In the genomic region with DNA sequence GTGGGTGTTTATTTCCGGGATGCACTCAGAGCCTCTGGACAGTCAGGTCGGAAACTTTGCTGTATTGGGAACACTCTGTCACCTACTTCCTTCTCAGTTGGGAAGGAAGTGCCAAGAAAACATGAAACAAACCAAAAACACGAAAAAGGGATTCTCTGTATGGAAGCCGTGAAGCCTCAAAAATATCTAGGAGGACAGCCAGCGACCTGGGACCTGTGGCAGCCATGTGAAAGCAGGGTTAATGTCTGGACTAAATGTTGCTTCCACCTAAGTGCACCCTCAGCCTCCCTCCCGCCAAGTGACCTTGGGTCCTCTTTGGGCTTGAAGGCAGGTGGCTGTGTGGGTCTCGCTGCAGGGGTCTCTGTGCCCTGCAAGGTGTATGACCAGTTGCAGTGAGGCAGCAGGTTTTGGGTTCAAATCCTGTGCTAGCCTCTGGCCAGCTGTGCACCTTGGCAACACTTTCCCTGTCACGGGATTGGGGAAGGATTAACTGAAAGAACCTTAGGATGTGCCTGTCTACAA, we compare ENCODE assay signal across 8 cellular contexts. TPM values are rescaled to one million over a fixed set of nuclear protein-coding genes. Genes with fewer than 3 reads are reported as not detected.
DNase-seq lines count a peak whose midpoint lies in the region; ATAC-seq, FAIRE-seq and TF ChIP-seq lines count a peak whose summit lies in the region.

No MANE protein-coding gene starts in this region.

- WGBS in A549 (ENCODE audit: missing lambda C conversion rate) = 30% methylated on average over 7 of the region's 8 CpGs

- H3K36me3 Mint-ChIP-seq in HFFc6 (ENCODE audit: low read depth) (peaks cover 6% of the 10 kb centered on the region; the same call in 1 of the 2 replicates), memory B cell (no peaks in the 10 kb centered on the region)

- no peaks in the 10 kb centered on the region for H3K27me3 Mint-ChIP-seq in HFFc6 (ENCODE audit: insufficient read depth)
- no peaks in the 10 kb centered on the region for H3K27me3 Mint-ChIP-seq in memory B cell

- DNase-seq in A549 (ENCODE audit: low read depth in 1 of 2, low spot score in 1 of 2) (no peak), HFFc6 (peak; percentile 9), breast epithelium (ENCODE audit: low spot score in 2 of 2) (no peak), memory B cell (ENCODE audit: low spot score in 2 of 2) (no peak), uterus (no peak), NCI-H526 (lab: John Stamatoyannopoulos, UW) (no peak)

- CTCF ChIA-PET in A549 (lab: Yijun Ruan, JAX) = interaction anchor here (0.7 to 1.9 kb wide), 3 partner anchors 15 to 29 kb away, joined by 3 to 9 read pairs (median 3); a partner anchor contains a TSS

- ATAC-seq in A549 (peak; percentile 2 to 12; a peak in 3 of 6 replicates), memory B cell (ENCODE audit: low read depth) (no peak), GM18870 (IDR thresholded peaks at IDR 0.05; ENCODE audit: unreplicated experiment) (no peak), HG03025 (IDR thresholded peaks at IDR 0.05; ENCODE audit: low FRiP score, unreplicated experiment) (no peak)

- H3K4me1 ChIP-seq in A549 (peaks cover 28% of the 10 kb centered on the region), breast epithelium (peaks cover 0 to 13% of the 10 kb centered on the region in 2 donors), uterus (peaks cover 0 to 7% of the 10 kb centered on the region in 2 donors)

- TF ChIP-seq EP300 in A549 (IDR thresholded peaks at IDR 0.05) = no peak

- H3K9me3 Mint-ChIP-seq in HFFc6 = no peaks in the 10 kb centered on the region
- H3K9me3 Mint-ChIP-seq in memory B cell = no peaks in the 10 kb centered on the region

- H3K9me3 ChIP-seq in A549 = no peaks in the 10 kb centered on the region
- H3K9me3 ChIP-seq in breast epithelium = no peaks in the 10 kb centered on the region
- H3K9me3 ChIP-seq in uterus = no peaks in the 10 kb centered on the region

- peak overlapping the region; percentile 98 for H3K4me3 Mint-ChIP-seq in HFFc6
- H3K4me3 Mint-ChIP-seq in memory B cell = peak overlapping the region; percentile 91

- peak overlapping the region; percentile 94 for H3K4me2 ChIP-seq in A549

- intact Hi-C loops in breast epithelium (cut with DNase I; ENCODE audit: low total_unique reads) (no loop called here), uterus (cut with DNase I; ENCODE audit: low total_unique reads) (no loop called here)

- H3K27ac Mint-ChIP-seq in HFFc6 (peak overlapping the region; percentile 85), memory B cell (peak overlapping the region; percentile 86)

- no peak for FAIRE-seq in A549 (lab: Jason Lieb, UNC)

- no peak for TF ChIP-seq RAD21 in A549 (conservative IDR thresholded peaks at IDR 0.05 in 1 of 2, IDR thresholded peaks at IDR 0.05 in 1 of 2)

- no peak for TF ChIP-seq POLR2A in A549 (IDR thresholded peaks at IDR 0.05; ENCODE audit: low read length)
- no peak for TF ChIP-seq POLR2A in breast epithelium (IDR thresholded peaks at IDR 0.05)
- TF ChIP-seq POLR2A in uterus (IDR thresholded peaks at IDR 0.05) = no peak

- peak overlapping the region; percentile 70 for H3K4me3 ChIP-seq in A549
- peak overlapping the region; percentile 83 to 98 (median 89) for H3K4me3 ChIP-seq in breast epithelium
- peak overlapping the region; percentile 76 to 97 for H3K4me3 ChIP-seq in uterus

- TF ChIP-seq CTCF in A549 (IDR thresholded peaks at IDR 0.05) (no peak), HFFc6 (IDR thresholded peaks at IDR 0.05) (no peak), breast epithelium (IDR thresholded peaks at IDR 0.05) (no peak), uterus (IDR thresholded peaks at IDR 0.05) (no peak)

- H3K36me3 ChIP-seq in breast epithelium = no peaks in the 10 kb centered on the region
- H3K36me3 ChIP-seq in uterus = no peaks in the 10 kb centered on the region

- H3K4me1 Mint-ChIP-seq in HFFc6 (ENCODE audit: low read depth) (peaks cover 38% of the 10 kb centered on the region), memory B cell (peaks cover 16% of the 10 kb centered on the region)

- H3K27me3 ChIP-seq in breast epithelium (no peaks in the 10 kb centered on the region), uterus (no peaks in the 10 kb centered on the region)

- POLR2A ChIA-PET in A549 (lab: Yijun Ruan, JAX) = no interaction called here

- H3K27ac ChIP-seq in A549 = peak overlapping the region; percentile 86 to 92
- H3K27ac ChIP-seq in breast epithelium = peak overlapping the region; percentile 92 to 95
- peak overlapping the region; percentile 76 to 94 for H3K27ac ChIP-seq in uterus

TF ChIP-seq in A549, 52 proteins besides CTCF, POLR2A, EP300 and RAD21 (continues in another document):
- TF ChIP-seq MYC (IDR thresholded peaks at IDR 0.05; ENCODE audit: borderline replicate concordance, low read length) = no peak
- no peak for TF ChIP-seq HOXA7 (CRISPR knock-in tag; IDR thresholded peaks at IDR 0.05)
- no peak for TF ChIP-seq BHLHE40 (IDR thresholded peaks at IDR 0.05; ENCODE audit: low read depth, low read length)
- TF ChIP-seq, protein P1, sequence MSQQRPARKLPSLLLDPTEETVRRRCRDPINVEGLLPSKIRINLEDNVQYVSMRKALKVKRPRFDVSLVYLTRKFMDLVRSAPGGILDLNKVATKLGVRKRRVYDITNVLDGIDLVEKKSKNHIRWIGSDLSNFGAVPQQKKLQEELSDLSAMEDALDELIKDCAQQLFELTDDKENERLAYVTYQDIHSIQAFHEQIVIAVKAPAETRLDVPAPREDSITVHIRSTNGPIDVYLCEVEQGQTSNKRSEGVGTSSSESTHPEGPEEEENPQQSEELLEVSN (IDR thresholded peaks at IDR 0.05; ENCODE audit: borderline replicate concordance, low read depth) = no peak
- no peak for TF ChIP-seq FOXS1 (CRISPR knock-in tag; IDR thresholded peaks at IDR 0.05)
- TF ChIP-seq NR3C1 (IDR thresholded peaks at IDR 0.05) = no peak
- TF ChIP-seq SMC3 (IDR thresholded peaks at IDR 0.05) = no peak

RNA-seq across cellular contexts. Expression of a gene that starts 0.8 kb away (rescaled TPM):
- polyA plus RNA-seq in A549 (2011; rRNA removed) (18.9 and 25.7 TPM in 2 replicates), A549 (2017; fragmentation: RNase III; extraction: RNeasy Plus Mini Kit Qiagen cat#74134 plus additional on column Dnase treatment) (28.4 to 31.0 TPM (median 29.1 TPM) in 3 replicates)
- polyA plus RNA-seq in A549 (2012; cell fraction: cytosol; rRNA removed) = 11.0 and 15.5 TPM in 2 replicates
- 27.5 and 30.4 TPM in 2 replicates for polyA plus RNA-seq in A549 (2012; cell fraction: nucleus; rRNA removed)
- polyA minus RNA-seq in A549 (2011; rRNA and poly(A)+ RNA removed) = 45.7 and 47.5 TPM in 2 replicates
- 10 to 100 TPM; 38.8 to 44.8 (median 40.6) TPM for total RNA-seq in HFFc6 (2021; fragmentation: NEBNext Ultra II Directional; extraction: Animal tissue kit (Norgen Biotek cat#: 25700))
- total RNA-seq in breast epithelium (10 to 100 TPM; 23.3 to 32.3 (median 24.6) TPM), uterus (10 to 100 TPM in 3 of 4 donors, 1 to 10 TPM in 1; 7.4 to 43.2 (median 13.7) TPM)

RNA-seq across cellular contexts. Expression of a gene that starts 27.1 kb away (rescaled TPM):
- 10.2 and 11.8 TPM in 2 replicates for polyA plus RNA-seq in A549 (2011; rRNA removed)
- polyA plus RNA-seq in A549 (2012; cell fraction: cytosol; rRNA removed) = 15.6 and 19.0 TPM in 2 replicates
- polyA plus RNA-seq in A549 (2012; cell fraction: nucleus; rRNA removed) = 15.2 and 20.0 TPM in 2 replicates
- 17.7 to 20.6 TPM (median 19.9 TPM) in 3 replicates for polyA plus RNA-seq in A549 (2017; fragmentation: RNase III; extraction: RNeasy Plus Mini Kit Qiagen cat#74134 plus additional on column Dnase treatment)
- 21.2 and 27.1 TPM in 2 replicates for polyA minus RNA-seq in A549 (2011; rRNA and poly(A)+ RNA removed)
- 10 to 100 TPM; 17.7 to 21.7 (median 19.4) TPM for total RNA-seq in HFFc6 (2021; fragmentation: NEBNext Ultra II Directional; extraction: Animal tissue kit (Norgen Biotek cat#: 25700))
- total RNA-seq in breast epithelium = 10 to 100 TPM; 11.1 to 13.8 (median 11.8) TPM
- total RNA-seq in uterus = 10 to 100 TPM in 2 of 4 donors, 1 to 10 TPM in 1, under 1 TPM in 1; under 0.01 to 18.6 (median 9.5) TPM

RNA-seq across cellular contexts. Expression of a gene that starts 41.7 kb away (rescaled TPM):
- polyA plus RNA-seq in A549 (2011; rRNA removed) (39.3 and 45.9 TPM in 2 replicates), A549 (2017; fragmentation: RNase III; extraction: RNeasy Plus Mini Kit Qiagen cat#74134 plus additional on column Dnase treatment) (40.3 to 44.6 TPM (median 43.8 TPM) in 3 replicates)
- polyA plus RNA-seq in A549 (2012; cell fraction: cytosol; rRNA removed) = 22.6 and 24.5 TPM in 2 replicates
- polyA plus RNA-seq in A549 (2012; cell fraction: nucleus; rRNA removed) = 28.4 and 38.2 TPM in 2 replicates
- 35.8 and 40.1 TPM in 2 replicates for polyA minus RNA-seq in A549 (2011; rRNA and poly(A)+ RNA removed)
- 10 to 100 TPM; 34.5 to 40.7 (median 38.3) TPM for total RNA-seq in HFFc6 (2021; fragmentation: NEBNext Ultra II Directional; extraction: Animal tissue kit (Norgen Biotek cat#: 25700))
- total RNA-seq in breast epithelium (10 to 100 TPM; 38.2 to 40.1 (median 38.7) TPM), uterus (10 to 100 TPM; 18.2 to 82.0 (median 53.5) TPM)

RNA-seq across cellular contexts. Expression of a gene that starts 51.4 kb away (rescaled TPM):
- 133 and 136 TPM in 2 replicates for polyA plus RNA-seq in A549 (2011; rRNA removed)
- 173 and 193 TPM in 2 replicates for polyA plus RNA-seq in A549 (2012; cell fraction: cytosol; rRNA removed)
- polyA plus RNA-seq in A549 (2012; cell fraction: nucleus; rRNA removed) = 307 and 346 TPM in 2 replicates
- 129 to 150 TPM (median 140 TPM) in 3 replicates for polyA plus RNA-seq in A549 (2017; fragmentation: RNase III; extraction: RNeasy Plus Mini Kit Qiagen cat#74134 plus additional on column Dnase treatment)
- polyA minus RNA-seq in A549 (2011; rRNA and poly(A)+ RNA removed) = 101 and 126 TPM in 2 replicates
- total RNA-seq in HFFc6 (2021; fragmentation: NEBNext Ultra II Directional; extraction: Animal tissue kit (Norgen Biotek cat#: 25700)) = 10 to 100 TPM; 44.9 to 92.6 (median 84.5) TPM
- 10 to 100 TPM; 18.1 to 25.0 (median 22.0) TPM for total RNA-seq in breast epithelium
- 10 to 100 TPM; 13.2 to 72.8 (median 25.5) TPM for total RNA-seq in uterus

Comparison
In these comparisons a context has a peak if more than half of its experiments do, and no peak if none do; other contexts are left out.
1. ATAC-seq: peak in A549 (2 of 2); none in memory B cell (single experiment), GM18870 (single experiment) and HG03025 (single experiment).
2. Peak in every context shown above with its lines, with median percentiles within 50 percentile points of each other: H3K27ac ChIP-seq and H3K4me3 ChIP-seq.